30 cellular contexts compared by ENCODE assay signal in the genomic region with DNA sequence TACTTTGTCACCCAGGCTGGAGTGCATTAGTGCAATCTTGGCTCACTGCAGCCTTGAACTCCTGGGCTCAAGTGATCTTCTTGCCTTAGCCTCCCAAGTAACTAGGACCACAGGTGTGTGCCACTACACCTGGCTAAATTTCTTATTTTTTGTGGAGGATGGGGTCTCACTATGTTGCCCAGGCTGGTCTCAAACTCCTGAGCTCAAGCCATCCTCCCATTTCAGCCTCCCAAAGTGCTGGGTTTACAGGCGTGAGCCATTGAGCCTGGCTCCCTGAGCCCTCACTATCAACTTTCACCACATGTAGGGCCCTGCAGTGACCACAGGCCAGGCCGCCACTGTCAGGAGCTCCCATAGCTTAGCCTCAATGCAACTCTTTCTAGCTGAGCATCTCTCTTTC.
"Had no signal": no experiment of that assay in that cellular context is flagged by ENCODE, and none has a peak within 500 bp of the region (broad histone marks: within the 10 kb centered on the region; RNA-seq: fewer than 3 reads in every experiment).

No MANE protein-coding gene starts in this region.

- H3K9me3 Mint-ChIP-seq: type B pancreatic cell had no signal

- ATAC-seq: natural killer cell; psoas muscle; right cardiac atrium; sciatic nerve; stimulated activated memory B cell treated with anti-CD40 and anti-IgM and Interleukin-4, amounts not matched to agents 10 μg/mL and 1 μg/mL and 100 μg/mL, for 72 hours; stimulated activated naive CD8-positive, alpha-beta T cell treated with anti-CD3 and anti-CD28 coated beads, Interleukin-15, amount 100 ng/mL, for 72 hours; stimulated activated naive CD8-positive, alpha-beta T cell treated with anti-CD3 and anti-CD28 coated beads, Interleukin-15, Interleukin-2, amounts not matched to agents 100 U/mL and 50 U/mL, for 24 hours; upper lobe of right lung had no signal

- H3K36me3 ChIP-seq: neural progenitor cell, ovary, spleen, suprapubic skin, tibial artery, transverse colon, upper lobe of right lung, uterus had no signal

- H3K9me3 ChIP-seq: ovary, testis, uterus had no signal

- H3K4me1 ChIP-seq: neural progenitor cell, parathyroid adenoma, psoas muscle, spleen, suprapubic skin, testis, tibial artery, transverse colon, upper lobe of right lung, uterus had no signal

- H3K27me3 Mint-ChIP-seq: progenitor cell of endocrine pancreas; stimulated activated memory B cell treated with anti-CD40 and anti-IgM and Interleukin-4, amounts not matched to agents 10 μg/mL and 1 μg/mL and 100 μg/mL, for 72 hours; type B pancreatic cell had no signal

- H3K27ac ChIP-seq: neural progenitor cell, ovary, parathyroid adenoma, psoas muscle, skin epidermis, spleen, suprapubic skin, testis, tibial artery, transverse colon, upper lobe of right lung, uterus had no signal

- H3K27ac Mint-ChIP-seq: natural killer cell; nephron; neural progenitor cell; progenitor cell of endocrine pancreas; stimulated activated memory B cell treated with anti-CD40 and anti-IgM and Interleukin-4, amounts not matched to agents 10 μg/mL and 1 μg/mL and 100 μg/mL, for 72 hours; stimulated activated naive CD8-positive, alpha-beta T cell treated with anti-CD3 and anti-CD28 coated beads, Interleukin-15, amount 100 ng/mL, for 72 hours; type B pancreatic cell had no signal

- H3K4me3 Mint-ChIP-seq: natural killer cell; nephron; neural progenitor cell; stimulated activated memory B cell treated with anti-CD40 and anti-IgM and Interleukin-4, amounts not matched to agents 10 μg/mL and 1 μg/mL and 100 μg/mL, for 72 hours; stimulated activated naive CD8-positive, alpha-beta T cell treated with anti-CD3 and anti-CD28 coated beads, Interleukin-15, amount 100 ng/mL, for 72 hours; type B pancreatic cell had no signal

- H3K4me3 ChIP-seq: neural progenitor cell, ovary, psoas muscle, skin epidermis, smooth muscle cell, spleen, suprapubic skin, testis, tibial artery, transverse colon, upper lobe of right lung, uterus had no signal

- H3K36me3 Mint-ChIP-seq: natural killer cell; stimulated activated memory B cell treated with anti-CD40 and anti-IgM and Interleukin-4, amounts not matched to agents 10 μg/mL and 1 μg/mL and 100 μg/mL, for 72 hours had no signal

- H3K4me1 Mint-ChIP-seq: nephron; neural progenitor cell; stimulated activated memory B cell treated with anti-CD40 and anti-IgM and Interleukin-4, amounts not matched to agents 10 μg/mL and 1 μg/mL and 100 μg/mL, for 72 hours; stimulated activated naive CD8-positive, alpha-beta T cell treated with anti-CD3 and anti-CD28 coated beads, Interleukin-15, amount 100 ng/mL, for 72 hours had no signal

- DNase-seq: natural killer cell; occipital lobe; ovary; psoas muscle; right cardiac atrium; stimulated activated CD4-positive, alpha-beta T cell treated with anti-CD3 and anti-CD28 coated beads, Interleukin-12 subunit alpha, Interleukin-12 subunit beta, amount 100 ng/mL, for 4 hours; stimulated activated CD4-positive, alpha-beta T cell treated with anti-CD3 and anti-CD28 coated beads, Interleukin-1b, Interleukin-23, amount 100 ng/mL, for 48 hours; stimulated activated CD4-positive, alpha-beta T cell treated with anti-CD3 and anti-CD28 coated beads, Interleukin-4, amount 100 ng/mL, for 1 hour; stimulated activated CD4-positive, alpha-beta T cell treated with anti-CD3 and anti-CD28 coated beads, Interleukin-4, amount 100 ng/mL, for 4 hours; stimulated activated CD8-positive, alpha-beta memory T cell treated with anti-CD3 and anti-CD28 coated beads, Interleukin-4, amount 100 ng/mL, for 48 hours; stimulated activated naive CD4-positive, alpha-beta T cell; stimulated activated naive CD8-positive, alpha-beta T cell treated with anti-CD3 and anti-CD28 coated beads, Interleukin-15, amount 100 ng/mL, for 72 hours; stimulated activated naive CD8-positive, alpha-beta T cell treated with anti-CD3 and anti-CD28 coated beads, Interleukin-15, Interleukin-2, amounts not matched to agents 100 U/mL and 50 U/mL, for 24 hours; substantia nigra; testis; tibial artery; transverse colon; upper lobe of right lung; uterus had no signal
